8 cellular contexts compared by ENCODE assay signal in the genomic region with DNA sequence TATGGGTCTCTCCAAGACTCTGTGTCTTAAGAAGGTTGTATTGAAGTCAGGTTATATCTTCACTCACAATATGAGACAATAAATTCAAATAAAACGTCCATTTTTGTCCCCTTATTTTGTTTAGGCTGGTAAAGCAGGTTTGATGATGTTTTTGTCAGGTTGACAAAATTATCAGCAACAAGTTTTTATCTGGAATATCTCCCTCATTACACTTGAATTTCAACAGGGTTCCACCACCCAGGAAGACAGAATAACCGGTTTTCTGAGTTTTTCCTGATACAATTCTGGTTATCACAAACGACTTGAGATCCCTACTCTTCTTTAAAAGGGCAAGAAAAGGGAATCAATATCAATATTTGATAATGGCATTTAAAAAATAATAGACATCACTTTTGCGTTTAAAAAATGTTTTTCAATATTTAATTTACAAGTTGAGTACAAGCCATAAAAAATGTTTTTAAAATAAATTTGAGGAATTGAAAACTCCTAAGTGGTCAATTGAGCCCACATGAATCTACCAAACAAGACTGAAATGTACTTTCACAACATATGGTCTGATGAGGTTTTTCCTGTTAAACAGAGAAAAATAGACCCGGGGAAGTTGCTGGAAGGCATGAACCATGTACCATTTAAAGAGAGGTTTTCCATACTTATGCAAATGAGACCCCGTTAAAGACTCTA. TPM values are rescaled to one million over a fixed set of nuclear protein-coding genes. Genes with fewer than 3 reads are reported as not detected.
DNase-seq lines count a peak whose midpoint lies in the region; ATAC-seq and TF ChIP-seq lines count a peak whose summit lies in the region.

No MANE protein-coding gene starts in this region.

- TF ChIP-seq CTCF in heart right ventricle (IDR thresholded peaks at IDR 0.05) (no peak), vagina (IDR thresholded peaks at IDR 0.05) (no peak)

- H4K91ac ChIP-seq in mesenchymal stem cell (ENCODE audit: low read length), result no peak overlapping the region

- peak overlapping the region; percentile 59 for H3K4me2 ChIP-seq in mesenchymal stem cell (ENCODE audit: low read length, poor library complexity, severe bottlenecking)

- H2BK5ac ChIP-seq in mesenchymal stem cell (ENCODE audit: low read depth, low read length, poor library complexity, severe bottlenecking), result no peak overlapping the region

- peaks cover 2 to 85% (median 34%) of the 10 kb centered on the region in 9 donors for H3K4me1 ChIP-seq in heart right ventricle
- H3K4me1 ChIP-seq in mesenchymal stem cell (ENCODE audit: control insufficient read depth, insufficient read depth, low read depth, low read length), result peaks cover 2% of the 10 kb centered on the region
- H3K4me1 ChIP-seq in vagina, result peaks cover 41% of the 10 kb centered on the region

- H3K36me3 ChIP-seq in heart right ventricle (peaks cover 0 to 19% (median 0%) of the 10 kb centered on the region in 9 donors), mesenchymal stem cell (ENCODE audit: control insufficient read depth in 1 of 2, insufficient read depth in 2 of 2, low read depth in 1 of 2, low read length in 2 of 2) (peaks cover under 1 to 18% of the 10 kb centered on the region in 2 experiments), vagina (peaks cover 0 to 8% of the 10 kb centered on the region in 2 donors)

- no peak overlapping the region for H2AK5ac ChIP-seq in mesenchymal stem cell (ENCODE audit: low read length, severe bottlenecking)

- H3K27me3 ChIP-seq in heart right ventricle, result no peaks in the 10 kb centered on the region
- H3K27me3 ChIP-seq in mesenchymal stem cell (ENCODE audit: control insufficient read depth in 1 of 2, insufficient read depth in 1 of 2, low read length in 2 of 2), result no peaks in the 10 kb centered on the region
- no peaks in the 10 kb centered on the region for H3K27me3 ChIP-seq in vagina

- H3K9ac ChIP-seq in mesenchymal stem cell (ENCODE audit: low read length), result peak overlapping the region; percentile 83

- H2AFZ ChIP-seq in mesenchymal stem cell (ENCODE audit: low read depth, low read length), result no peak overlapping the region

- WGBS in heart right ventricle, 2 donors, result 46 to 56% methylated on average over 6 of the region's 6 CpGs
- WGBS in mesenchymal stem cell, result 92% methylated on average over 2 of the region's 6 CpGs

- no peak overlapping the region for H3K18ac ChIP-seq in mesenchymal stem cell (ENCODE audit: low read depth in 1 of 2, low read length in 2 of 2)

- H3K14ac ChIP-seq in mesenchymal stem cell (ENCODE audit: low read length in 2 of 2), result no peak overlapping the region

- ATAC-seq in heart right ventricle (no peak), Right ventricle myocardium inferior (no peak)

- H3K27ac ChIP-seq in heart right ventricle, result peak overlapping the region; percentile 50 to 96 (median 90)
- H3K27ac ChIP-seq in mesenchymal stem cell (ENCODE audit: low read length, poor library complexity, severe bottlenecking), result peak overlapping the region; percentile 76
- peak overlapping the region; percentile 97 for H3K27ac ChIP-seq in vagina

- no peak overlapping the region for H2BK120ac ChIP-seq in mesenchymal stem cell (ENCODE audit: low read depth, low read length)

- intact Hi-C loops in heart right ventricle (cut with DNase I) (loop anchor here in 5 of 10 donors (5.0 to 10.0 kb wide), 2 partner anchors 35 to 52 kb away; a partner anchor contains a TSS), Right ventricle myocardium inferior (cut with DNase I) (loop anchor here (5.0 kb wide), 3 partner anchors 35 to 60 kb away; a partner anchor contains a TSS), vagina (cut with DNase I) (loop anchor here (5.0 kb wide), 1 partner anchor 60 kb away; no protein-coding TSS in a partner anchor)

- H2BK15ac ChIP-seq in mesenchymal stem cell (ENCODE audit: low read depth, poor library complexity, severe bottlenecking), result no peak overlapping the region

- H3K9me3 ChIP-seq in heart right ventricle (no peaks in the 10 kb centered on the region), mesenchymal stem cell (ENCODE audit: control insufficient read depth, low read length) (no peaks in the 10 kb centered on the region), vagina (no peaks in the 10 kb centered on the region)

- in situ Hi-C loops in KBM-7 (cut with MboI; ENCODE audit: low pct_unique_long_range_greater_than_20kb, low sequenced_read_pairs), result no loop called here

- no peak overlapping the region for H2BK12ac ChIP-seq in mesenchymal stem cell (ENCODE audit: low read length in 2 of 2)

- no peak overlapping the region for H4K8ac ChIP-seq in mesenchymal stem cell (ENCODE audit: low read length)

- H3K4me3 ChIP-seq in heart right ventricle (peak overlapping the region in 2 of 10 donors; percentile 27 to 32), mesenchymal stem cell (ENCODE audit: insufficient read depth in 1 of 2, low read depth in 1 of 2, low read length in 2 of 2) (peak overlapping the region in 1 of 2 experiments; percentile 68), vagina (no peak overlapping the region)

- H3K4ac ChIP-seq in mesenchymal stem cell (ENCODE audit: low read depth in 1 of 2, low read length in 2 of 2), result no peak overlapping the region

- peaks cover 6% of the 10 kb centered on the region for H3K79me1 ChIP-seq in mesenchymal stem cell (replicated peaks; ENCODE audit: low read length, poor library complexity, severe bottlenecking)

- TF ChIP-seq POLR2A in vagina (IDR thresholded peaks at IDR 0.05), result no peak

- H3K23ac ChIP-seq in mesenchymal stem cell (ENCODE audit: low read length in 2 of 2), result no peak overlapping the region

- DNase-seq in heart right ventricle (no peak), Right ventricle myocardium inferior (ENCODE audit: missing footprints) (no peak), amniotic epithelial cell (ENCODE audit: low read depth) (peak; percentile 10), mesenchymal stem cell (peak; percentile 33), vagina (ENCODE audit: extremely low spot score in 2 of 2) (no peak), KBM-7 (no peak), NCI-H748 treated with DMSO at 0.1 percent for 48 hours (lab: John Stamatoyannopoulos, UW) (no peak)
- DNase-seq in activated CD8-positive, alpha-beta memory T cell treated with anti-CD3 and anti-CD28 coated beads, Interleukin-2, amount 50 U/mL, for 48 hours, result no peak

RNA-seq across cellular contexts. Expression of a gene that starts 1.4 kb away (rescaled TPM):
- total RNA-seq in heart right ventricle (10 to 100 TPM; 28.1 to 48.5 (median 32.6) TPM), Right ventricle myocardium inferior (31.1 TPM), vagina (72.4 TPM)
- 10 to 100 TPM; 35.2 to 35.6 TPM for polyA plus RNA-seq in heart right ventricle
- polyA plus RNA-seq in mesenchymal stem cell (2013, experiment 1 of 2), result 39.0 TPM
- 40.2 TPM for polyA plus RNA-seq in mesenchymal stem cell (2013, experiment 2 of 2)

RNA-seq across cellular contexts. Expression of a gene that starts 34.2 kb away (rescaled TPM):
- 100 to 1,000 TPM; 176 to 300 (median 241) TPM for total RNA-seq in heart right ventricle
- 100 to 1,000 TPM; 131 to 198 TPM for polyA plus RNA-seq in heart right ventricle
- total RNA-seq in Right ventricle myocardium inferior, result 240 TPM
- 168 TPM for polyA plus RNA-seq in mesenchymal stem cell (2013, experiment 1 of 2)
- 165 TPM for polyA plus RNA-seq in mesenchymal stem cell (2013, experiment 2 of 2)
- total RNA-seq in vagina, result 268 TPM

Comparison
In these comparisons a context has a peak if more than half of its experiments do, and no peak if none do; other contexts are left out.
1. DNase-seq: peak in amniotic epithelial cell (single experiment) and mesenchymal stem cell (single experiment); none in heart right ventricle (0 of 2), Right ventricle myocardium inferior (single experiment), vagina (0 of 2), KBM-7 (single experiment), NCI-H748 treated with DMSO at 0.1 percent for 48 hours (single experiment) and activated CD8-positive, alpha-beta memory T cell treated with anti-CD3 and anti-CD28 coated beads, Interleukin-2, amount 50 U/mL, for 48 hours (single experiment).
2. Peak in every context shown above with its lines, with median percentiles within 50 percentile points of each other: H3K27ac ChIP-seq.